8 cellular contexts compared by ENCODE assay signal in the genomic region with DNA sequence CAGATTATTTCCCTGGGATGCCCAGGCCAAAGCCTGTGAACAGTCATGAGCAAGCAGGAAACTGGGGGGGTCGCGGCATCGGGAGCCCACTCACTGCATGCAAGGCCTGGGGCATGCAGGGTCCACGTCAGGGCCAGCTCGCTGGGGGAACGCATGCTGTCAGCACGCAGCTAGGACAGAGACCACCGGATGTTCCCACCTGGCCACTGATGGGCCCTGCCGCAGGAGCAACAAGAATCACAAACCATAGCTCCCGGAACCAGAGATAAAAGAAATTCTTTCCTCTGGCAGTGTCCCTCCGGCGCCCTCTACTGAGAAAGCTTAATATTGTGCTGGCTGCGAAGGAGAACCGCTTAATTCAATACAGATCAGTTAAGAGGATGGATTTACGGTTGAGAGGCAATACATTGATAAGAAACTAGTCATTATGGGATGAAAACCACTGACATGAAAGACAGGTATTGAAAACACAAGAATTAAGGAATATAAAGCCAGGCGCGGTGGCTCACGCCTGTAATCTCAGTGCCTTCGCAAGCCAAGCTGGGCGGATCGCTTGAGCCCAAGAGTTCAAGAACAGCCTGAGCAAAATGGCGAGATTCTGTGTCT. TPM values are rescaled to one million over a fixed set of nuclear protein-coding genes. Genes with fewer than 3 reads are reported as not detected.
DNase-seq lines count a peak whose midpoint lies in the region; ATAC-seq lines count a peak whose summit lies in the region.

No MANE protein-coding gene starts in this region.

- DNase-seq in NCI-H1436 (lab: John Stamatoyannopoulos, UW) (peak; percentile 71), NCI-H1436 treated with DMSO at 0.1 percent for 48 hours (lab: John Stamatoyannopoulos, UW) (no peak), NCI-H345 treated with DMSO at 0.1 percent for 48 hours (lab: John Stamatoyannopoulos, UW; ENCODE audit: unreplicated experiment) (peak; percentile 57), cerebellar nuclear complex (lab: John Stamatoyannopoulos, UW) (peak; percentile 9 to 16), left lobe of liver (ENCODE audit: low spot score) (peak; percentile 51)
- peak; percentile 51 to 74 for DNase-seq in activated CD4-positive, alpha-beta T cell treated with anti-CD3 and anti-CD28 coated beads for 24 hours (ENCODE audit: low read depth in 2 of 2)
- peak; percentile 66 for DNase-seq in stimulated activated CD4-positive, alpha-beta T cell treated with anti-CD3 and anti-CD28 coated beads, Interleukin-4, amount 100 ng/mL, for 1 hour

- ATAC-seq in left lobe of liver, result peak; percentile 89
- ATAC-seq in HG03520 (IDR thresholded peaks at IDR 0.05; ENCODE audit: unreplicated experiment), result no peak

RNA-seq across cellular contexts. Expression of a gene that starts 32.6 kb away (rescaled TPM):
- not detected for total RNA-seq in left lobe of liver

RNA-seq across cellular contexts. Expression of a gene that starts 34.8 kb away (rescaled TPM):
- total RNA-seq in left lobe of liver, result not detected

RNA-seq across cellular contexts. Expression of a gene that starts 40.5 kb away (rescaled TPM):
- total RNA-seq in left lobe of liver, result not detected

RNA-seq across cellular contexts. Expression of a gene that starts 59.1 kb away (rescaled TPM):
- total RNA-seq in left lobe of liver, result not detected
